In genomic region chr7:103399687-103400086, GRCh38 we compare ENCODE assay signal across 5 cellular contexts. TPM values are rescaled to one million over a fixed set of nuclear protein-coding genes. Genes with fewer than 3 reads are reported as not detected.
"Had no signal": no experiment of that assay in that cellular context is flagged by ENCODE, and none has a peak within 500 bp of the region (broad histone marks: within the 10 kb centered on the region; RNA-seq: fewer than 3 reads in every experiment).

No MANE protein-coding gene starts in this region.

RNA-seq across cellular contexts. Expression of gene SLC26A5, which starts 46.3 kb away (rescaled TPM):
- total RNA-seq: GM23248, H4, H7, H9, HFFc6 had no signal
- polyA plus RNA-seq: GM23248 had no signal
